Comparison of ENCODE assay signal across 10 cellular contexts in genomic region chrX:39850630-39851152, GRCh38.
A peak's percentile ranks its signal among the peaks of the same experiment; 100 is the strongest.
DNase-seq lines count a peak whose midpoint lies in the region; FAIRE-seq and TF ChIP-seq lines count a peak whose summit lies in the region.
"Had no signal": no experiment of that assay in that cellular context is flagged by ENCODE, and none has a peak within 500 bp of the region (broad histone marks: within the 10 kb centered on the region; RNA-seq: fewer than 3 reads in every experiment).

No MANE protein-coding gene starts in this region.

- no peak overlapping the region for H3K4me3 Mint-ChIP-seq in mesothelial cell of epicardium

- DNase-seq in activated CD4-positive, alpha-beta T cell treated with anti-CD3 and anti-CD28 coated beads for 48 hours: peak; percentile 61
- DNase-seq in activated CD4-positive, alpha-beta T cell treated with anti-CD3 and anti-CD28 coated beads, Interleukin-2, amount 50 U/mL, for 4 hours: no peak
- peak; percentile 35 for DNase-seq in KBM-7
- DNase-seq in UCSD-AML1 (lab: John Stamatoyannopoulos, UW; ENCODE audit: unreplicated experiment): peak; percentile 18
- DNase-seq in mesothelial cell of epicardium (ENCODE audit: low spot score in 2 of 2, unreplicated experiment in 2 of 2): no peak
- no peak for DNase-seq in hypothalamus (lab: John Stamatoyannopoulos, UW)
- no peak for DNase-seq in frontal cortex (ENCODE audit: low spot score in 2 of 2)
- no peak for DNase-seq in cerebellum (ENCODE audit: low spot score)
- DNase-seq: activated CD4-positive, CD25-positive, alpha-beta regulatory T cell treated with anti-CD3 and anti-CD28 coated beads, Interleukin-2, amount 50 U/mL, for 72 hours; immature natural killer cell had no signal

- no peak for FAIRE-seq in frontal cortex (lab: Jason Lieb, UNC)

- no peaks in the 10 kb centered on the region for H3K36me3 Mint-ChIP-seq in mesothelial cell of epicardium

- peaks cover 17% of the 10 kb centered on the region for H3K9me3 Mint-ChIP-seq in mesothelial cell of epicardium
- H3K9me3 Mint-ChIP-seq: immature natural killer cell had no signal

- in situ Hi-C loops in KBM-7 (cut with MboI; ENCODE audit: low pct_unique_long_range_greater_than_20kb, low sequenced_read_pairs): no loop called here

- H3K4me1 Mint-ChIP-seq in mesothelial cell of epicardium: peaks cover 31% of the 10 kb centered on the region

- no peak for TF ChIP-seq CTCF in mesothelial cell of epicardium (IDR thresholded peaks at IDR 0.05; ENCODE audit: unreplicated experiment)

- no peaks in the 10 kb centered on the region for H3K27me3 Mint-ChIP-seq in mesothelial cell of epicardium (ENCODE audit: low read depth)

- peak overlapping the region; percentile 43 for H3K27ac Mint-ChIP-seq in mesothelial cell of epicardium

Comparison
In these comparisons a context has a peak if more than half of its experiments do, and no peak if none do; other contexts are left out.
1. DNase-seq: peak in activated CD4-positive, alpha-beta T cell treated with anti-CD3 and anti-CD28 coated beads for 48 hours (single experiment), KBM-7 (single experiment) and UCSD-AML1 (single experiment); none in activated CD4-positive, alpha-beta T cell treated with anti-CD3 and anti-CD28 coated beads, Interleukin-2, amount 50 U/mL, for 4 hours (0 of 2), mesothelial cell of epicardium (0 of 2), hypothalamus (0 of 51), frontal cortex (0 of 2) and cerebellum (single experiment).